In genomic region chr19:44955500-44956439, GRCh38 we compare ENCODE assay signal across 8 cellular contexts. TPM values are rescaled to one million over a fixed set of nuclear protein-coding genes. Genes with fewer than 3 reads are reported as not detected.
DNase-seq lines count a peak whose midpoint lies in the region; ATAC-seq and TF ChIP-seq lines count a peak whose summit lies in the region.

No MANE protein-coding gene starts in this region.

- TF ChIP-seq CTCF in LNCaP clone FGC (IDR thresholded peaks at IDR 0.05; ENCODE audit: control insufficient read depth, extremely low read depth, insufficient read depth), result no peak
- TF ChIP-seq CTCF in upper lobe of left lung (IDR thresholded peaks at IDR 0.05), result no peak

- H3K4me3 ChIP-seq in LNCaP clone FGC (ENCODE audit: low read depth, low read length) (peak overlapping the region; percentile 80), upper lobe of left lung (peak overlapping the region; percentile 78 to 98 (median 96))

- no peaks in the 10 kb centered on the region for H3K27me3 ChIP-seq in upper lobe of left lung

- CTCF ChIA-PET in activated naive CD4-positive, alpha-beta T cell treated with anti-CD3 and anti-CD28 coated beads for 36 hours (lab: Charles Lee), result interaction anchor here (0.6 kb wide), 1 partner anchor 383 kb away, joined by 3 read pairs; no protein-coding TSS in a partner anchor

- H3K9me3 ChIP-seq in upper lobe of left lung, result no peaks in the 10 kb centered on the region

- 5 to 6% methylated on average over 20 to 22 of the region's 40 CpGs for WGBS in upper lobe of left lung, 2 donors

- intact Hi-C loops in activated naive CD4-positive, alpha-beta T cell treated with anti-CD3 and anti-CD28 coated beads for 36 hours (cut with micrococcal nuclease), result loop anchor here (1.0 to 2.0 kb wide), 6 partner anchors 46 to 223 kb away; partner anchors contain the start of genes BLOC1S3, NECTIN2, RELB and TRAPPC6A

- ATAC-seq in upper lobe of left lung (ENCODE audit: low FRiP score in 2 of 2) (peak in 1 of 2 donors; percentile 51), HG02763 (IDR thresholded peaks at IDR 0.05; ENCODE audit: unreplicated experiment) (no peak)

- peaks cover 54% of the 10 kb centered on the region for H3K4me1 Mint-ChIP-seq in activated naive CD4-positive, alpha-beta T cell treated with anti-CD3 and anti-CD28 coated beads for 36 hours (ENCODE audit: low read depth)

- H3K4me1 ChIP-seq in upper lobe of left lung, result peaks cover 27 to 39% (median 32%) of the 10 kb centered on the region in 4 donors

- peak overlapping the region; percentile 78 for H3K27ac Mint-ChIP-seq in activated naive CD4-positive, alpha-beta T cell treated with anti-CD3 and anti-CD28 coated beads for 36 hours

- H3K9me3 Mint-ChIP-seq in activated naive CD4-positive, alpha-beta T cell treated with anti-CD3 and anti-CD28 coated beads for 36 hours, result no peaks in the 10 kb centered on the region

- H3K4me3 Mint-ChIP-seq in activated naive CD4-positive, alpha-beta T cell treated with anti-CD3 and anti-CD28 coated beads for 36 hours, result peak overlapping the region; percentile 98

- peak; percentile 13 for DNase-seq in activated naive CD4-positive, alpha-beta T cell treated with anti-CD3 and anti-CD28 coated beads for 36 hours
- no peak for DNase-seq in activated naive CD4-positive, alpha-beta T cell (lab: John Stamatoyannopoulos, UW)
- DNase-seq in LNCaP clone FGC (ENCODE audit: low read depth) (no peak), caudate nucleus (lab: John Stamatoyannopoulos, UW) (peak in 25 of 61 donors; percentile 5 to 69 (median 27)), lung microvascular endothelial cell (ENCODE audit: low read depth in 2 of 2) (peak; percentile 19 to 35), upper lobe of left lung (no peak), NCI-H1436 (lab: John Stamatoyannopoulos, UW) (no peak)

- H3K36me3 ChIP-seq in upper lobe of left lung, result peaks cover 0 to 8% (median 0%) of the 10 kb centered on the region in 4 donors

- no peaks in the 10 kb centered on the region for H3K27me3 Mint-ChIP-seq in activated naive CD4-positive, alpha-beta T cell treated with anti-CD3 and anti-CD28 coated beads for 36 hours (ENCODE audit: low read depth)

- no peak for TF ChIP-seq POLR2A in upper lobe of left lung (IDR thresholded peaks at IDR 0.05)

- no peaks in the 10 kb centered on the region for H3K36me3 Mint-ChIP-seq in activated naive CD4-positive, alpha-beta T cell treated with anti-CD3 and anti-CD28 coated beads for 36 hours (ENCODE audit: low read depth)

- TF ChIP-seq EP300 in upper lobe of left lung (IDR thresholded peaks at IDR 0.05), result no peak

- H3K27ac ChIP-seq in caudate nucleus (ENCODE audit: low read depth, low read length), result peak overlapping the region; percentile 96
- H3K27ac ChIP-seq in upper lobe of left lung, result peak overlapping the region; percentile 82 to 97 (median 94)

RNA-seq across cellular contexts. Expression of gene CLPTM1, which starts 0.6 kb away (rescaled TPM):
- total RNA-seq in activated naive CD4-positive, alpha-beta T cell treated with anti-CD3 and anti-CD28 coated beads for 36 hours, result 10 to 100 TPM; 32.4 to 34.6 TPM
- 29.2 and 46.6 TPM in 2 replicates for total RNA-seq in lung microvascular endothelial cell
- 100 to 1,000 TPM in 3 of 6 donors, 10 to 100 TPM in 3; 53.4 to 139 (median 99.6) TPM for total RNA-seq in upper lobe of left lung

RNA-seq across cellular contexts. Expression of gene APOC2, which starts 9.9 kb away (rescaled TPM):
- total RNA-seq in activated naive CD4-positive, alpha-beta T cell treated with anti-CD3 and anti-CD28 coated beads for 36 hours, result not detected
- not detected in 2 replicates for total RNA-seq in lung microvascular endothelial cell
- total RNA-seq in upper lobe of left lung, result 10 to 100 TPM in 5 of 6 donors, under 1 TPM in 1; 0.98 to 50.0 (median 22.8) TPM

RNA-seq across cellular contexts. Expression of gene APOC4, which starts 13.7 kb away (rescaled TPM):
- total RNA-seq in activated naive CD4-positive, alpha-beta T cell treated with anti-CD3 and anti-CD28 coated beads for 36 hours, result not detected
- not detected in 2 replicates for total RNA-seq in lung microvascular endothelial cell
- total RNA-seq in upper lobe of left lung, result 1 to 10 TPM in 1 of 6 donors, under 1 TPM in 1, not detected in 4; 0.49 to 2.7 TPM

RNA-seq across cellular contexts. Expression of gene APOC1, which starts 41.4 kb away (rescaled TPM):
- total RNA-seq in activated naive CD4-positive, alpha-beta T cell treated with anti-CD3 and anti-CD28 coated beads for 36 hours, result 1 to 10 TPM; 1.2 to 1.3 TPM
- total RNA-seq in lung microvascular endothelial cell, result 0.60 and 1.3 TPM in 2 replicates
- total RNA-seq in upper lobe of left lung, result 100 to 1,000 TPM; 186 to 754 (median 527) TPM

RNA-seq across cellular contexts. Expression of gene RELB, which starts 45.5 kb away (rescaled TPM):
- 10 to 100 TPM; 55.4 to 57.3 TPM for total RNA-seq in activated naive CD4-positive, alpha-beta T cell treated with anti-CD3 and anti-CD28 coated beads for 36 hours
- total RNA-seq in lung microvascular endothelial cell, result 8.1 and 11.1 TPM in 2 replicates
- total RNA-seq in upper lobe of left lung, result 10 to 100 TPM in 3 of 6 donors, 1 to 10 TPM in 3; 4.0 to 31.1 (median 18.1) TPM

Comparison
In these comparisons a context has a peak if more than half of its experiments do, and no peak if none do; other contexts are left out.
1. DNase-seq: peak in activated naive CD4-positive, alpha-beta T cell treated with anti-CD3 and anti-CD28 coated beads for 36 hours (single experiment) and lung microvascular endothelial cell (2 of 2); none in activated naive CD4-positive, alpha-beta T cell (0 of 4), LNCaP clone FGC (single experiment), upper lobe of left lung (0 of 2) and NCI-H1436 (single experiment).